Comparison of ENCODE assay signal across 12 cellular contexts in the genomic region with DNA sequence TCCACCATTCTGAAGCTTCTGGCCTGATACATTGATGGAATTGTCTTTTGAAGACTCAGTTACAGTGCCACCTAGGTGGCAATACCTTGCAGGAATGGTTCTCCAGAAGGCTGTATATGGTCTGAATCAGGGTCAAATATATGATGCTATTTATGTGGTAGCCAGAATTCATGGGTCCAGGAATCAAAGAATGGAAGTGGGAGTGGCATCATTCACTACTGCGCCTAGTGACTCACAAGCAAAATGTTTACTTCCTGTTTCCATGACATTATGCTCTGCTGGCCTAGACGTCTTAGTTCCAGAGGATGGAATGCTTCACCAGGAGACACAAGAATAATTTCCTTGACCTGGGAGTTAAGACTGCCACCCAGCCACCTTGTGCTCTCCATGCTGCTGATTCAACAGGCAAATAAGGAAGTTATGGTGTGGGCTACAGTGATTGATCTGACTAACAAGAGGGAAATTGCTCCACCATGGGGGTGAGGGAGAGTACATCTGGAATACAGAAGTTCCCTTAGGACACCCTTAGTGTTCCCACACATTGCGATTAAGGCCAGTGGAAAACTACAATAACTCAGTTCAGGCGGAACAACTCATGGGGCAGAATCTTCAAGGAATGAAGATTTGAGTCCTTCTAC.
DNase-seq lines count a peak whose midpoint lies in the region; ATAC-seq, FAIRE-seq and TF ChIP-seq lines count a peak whose summit lies in the region.
"Had no signal": no experiment of that assay in that cellular context is flagged by ENCODE, and none has a peak within 500 bp of the region (broad histone marks: within the 10 kb centered on the region; RNA-seq: fewer than 3 reads in every experiment).

No MANE protein-coding gene starts in this region.

- H3K36me3 ChIP-seq in DND-41 (ENCODE audit: insufficient read depth, low read length) (no peaks in the 10 kb centered on the region), GM12878 (ENCODE audit: control insufficient read depth in 2 of 2, insufficient read depth in 2 of 2, low read length in 1 of 2) (no peaks in the 10 kb centered on the region), mucosa of descending colon (ENCODE audit: low read depth) (no peaks in the 10 kb centered on the region), tibial nerve (no peaks in the 10 kb centered on the region)

- CTCF ChIA-PET in GM12878 (lab: Yijun Ruan, JAX) = no interaction called here

- peaks cover 5% of the 10 kb centered on the region for H3K9me3 Mint-ChIP-seq in mesothelial cell of epicardium

- no peak for ATAC-seq in DND-41 (ENCODE audit: insufficient read depth, low read depth)
- ATAC-seq in GM12878 = no peak
- peak; percentile 60 for ATAC-seq in mucosa of descending colon
- no peak for ATAC-seq in GM18519 (IDR thresholded peaks at IDR 0.05; ENCODE audit: low FRiP score, unreplicated experiment)
- ATAC-seq: activated CD8-positive, alpha-beta T cell treated with anti-CD3 and anti-CD28 coated beads for 36 hours had no signal

- H3K27me3 Mint-ChIP-seq in mesothelial cell of epicardium (ENCODE audit: low read depth) = no peaks in the 10 kb centered on the region
- H3K27me3 Mint-ChIP-seq: activated CD8-positive, alpha-beta T cell treated with anti-CD3 and anti-CD28 coated beads for 36 hours had no signal

- no peak for TF ChIP-seq RAD21 in GM12878 (IDR thresholded peaks at IDR 0.05; ENCODE audit: insufficient read depth, low read depth, low read length)

- DNase-seq in DND-41 (no peak), LoVo (ENCODE audit: low spot score) (peak; percentile 2), GM12878 (ENCODE audit: low read depth, low spot score) (no peak), mucosa of descending colon (no peak), mesothelial cell of epicardium (ENCODE audit: low spot score in 2 of 2, unreplicated experiment in 2 of 2) (no peak), tibial nerve (ENCODE audit: low spot score in 2 of 2) (no peak), NCI-H187 (lab: John Stamatoyannopoulos, UW) (no peak)
- DNase-seq: activated CD8-positive, alpha-beta T cell treated with anti-CD3 and anti-CD28 coated beads for 36 hours; effector CD4-positive, alpha-beta T cell; naive B cell; NCI-H524 treated with DMSO at 0.1 percent for 48 hours had no signal

- TF ChIP-seq EP300 in GM12878 (IDR thresholded peaks at IDR 0.05; ENCODE audit: borderline replicate concordance in 1 of 2, control insufficient read depth in 1 of 2, low read depth in 2 of 2, low read length in 2 of 2) = no peak
- no peak for TF ChIP-seq EP300 in tibial nerve (IDR thresholded peaks at IDR 0.05)

- H3K4me2 ChIP-seq in DND-41 (ENCODE audit: insufficient read depth, low read length) (no peak overlapping the region), GM12878 (ENCODE audit: control insufficient read depth, insufficient read depth) (no peak overlapping the region)

- FAIRE-seq in GM12878 (lab: Jason Lieb, UNC) = no peak

- no peak overlapping the region for H2AFZ ChIP-seq in DND-41 (ENCODE audit: low read depth, low read length)
- H2AFZ ChIP-seq in GM12878 (ENCODE audit: control insufficient read depth, low read depth, low read length) = no peak overlapping the region

- H3K27me3 ChIP-seq in DND-41 (ENCODE audit: insufficient read depth, low read length, poor library complexity) = no peaks in the 10 kb centered on the region
- no peaks in the 10 kb centered on the region for H3K27me3 ChIP-seq in GM12878 (replicated peaks in 1 of 2; ENCODE audit: control insufficient read depth in 2 of 2, insufficient read depth in 2 of 2, low read length in 1 of 2)
- no peaks in the 10 kb centered on the region for H3K27me3 ChIP-seq in tibial nerve

- no peaks in the 10 kb centered on the region for H4K20me1 ChIP-seq in DND-41 (ENCODE audit: insufficient read depth, low read length)
- no peaks in the 10 kb centered on the region for H4K20me1 ChIP-seq in GM12878 (ENCODE audit: control insufficient read depth, insufficient read depth)

- in situ Hi-C loops in GM12878 (cut with MboI) = no loop called here

- RAD21 ChIA-PET in GM12878 (lab: Charles Lee; ENCODE audit: unreplicated experiment) = no interaction called here

- H3K36me3 Mint-ChIP-seq in mesothelial cell of epicardium = no peaks in the 10 kb centered on the region

- intact Hi-C loops in GM12878 (cut with micrococcal nuclease; ENCODE audit: unreplicated experiment) = no loop called here
- intact Hi-C loops in mucosa of descending colon (cut with DNase I, micrococcal nuclease) = no loop called here

- H3K4me3 ChIP-seq in DND-41 (ENCODE audit: low read depth in 1 of 2, low read length in 2 of 2) = no peak overlapping the region
- H3K4me3 ChIP-seq in GM12878 = no peak overlapping the region
- no peak overlapping the region for H3K4me3 ChIP-seq in mucosa of descending colon
- H3K4me3 ChIP-seq in tibial nerve = no peak overlapping the region

- SMC1A ChIA-PET in GM12878 (lab: Charles Lee; ENCODE audit: uncharacterized antibody, unreplicated experiment) = no interaction called here

- 57% methylated on average over 4 of the region's 4 CpGs for WGBS in GM12878 (ENCODE audit: insufficient coverage, insufficient replicate concordance, low lambda C conversion rate, missing lambda C conversion rate)
- 59 to 64% methylated on average over 4 of the region's 4 CpGs for WGBS in tibial nerve, 2 donors

- no peak overlapping the region for H3K27ac Mint-ChIP-seq in mesothelial cell of epicardium
- H3K27ac Mint-ChIP-seq: activated CD8-positive, alpha-beta T cell treated with anti-CD3 and anti-CD28 coated beads for 36 hours had no signal

- no peak overlapping the region for H3K4me3 Mint-ChIP-seq in mesothelial cell of epicardium
- H3K4me3 Mint-ChIP-seq: activated CD8-positive, alpha-beta T cell treated with anti-CD3 and anti-CD28 coated beads for 36 hours; naive B cell had no signal

- TF ChIP-seq CTCF in DND-41 (IDR thresholded peaks at IDR 0.05; ENCODE audit: borderline replicate concordance, extremely low read depth, low read length, poor library complexity, severe bottlenecking) = peak; percentile 31
- peak in 2 of 3 experiments; percentile 8 to 14; a peak in 1 of 6 replicates for TF ChIP-seq CTCF in GM12878 (IDR thresholded peaks at IDR 0.05 in 2 of 3, conservative IDR thresholded peaks at IDR 0.05 in 1 of 3; ENCODE audit: control insufficient read depth in 2 of 3, extremely low read depth in 1 of 3, insufficient read depth in 1 of 3, low read depth in 3 of 3, low read length in 3 of 3)
- TF ChIP-seq CTCF in mucosa of descending colon (IDR thresholded peaks at IDR 0.05) = no peak
- TF ChIP-seq CTCF in mesothelial cell of epicardium (IDR thresholded peaks at IDR 0.05; ENCODE audit: unreplicated experiment) = no peak
- TF ChIP-seq CTCF in tibial nerve (IDR thresholded peaks at IDR 0.05) = no peak

- POLR2A ChIA-PET in GM12878 (lab: Charles Lee) = no interaction called here

- no peak for TF ChIP-seq POLR2A in GM12878 (IDR thresholded peaks at IDR 0.05; ENCODE audit: low read depth, low read length)
- TF ChIP-seq POLR2A in tibial nerve (IDR thresholded peaks at IDR 0.05) = no peak

- H3K27ac ChIP-seq in DND-41 (ENCODE audit: low read length) (no peak overlapping the region), GM12878 (ENCODE audit: control insufficient read depth, insufficient read depth) (no peak overlapping the region), tibial nerve (no peak overlapping the region)

- H3K9ac ChIP-seq in DND-41 (ENCODE audit: low read depth, low read length) = no peak overlapping the region
- H3K9ac ChIP-seq in GM12878 (ENCODE audit: control insufficient read depth, insufficient read depth, low read length) = no peak overlapping the region

- H3K4me1 ChIP-seq in DND-41 (ENCODE audit: insufficient read depth, low read length) (no peaks in the 10 kb centered on the region), GM12878 (ENCODE audit: control insufficient read depth, insufficient read depth, low read length) (no peaks in the 10 kb centered on the region), mucosa of descending colon (ENCODE audit: low read depth) (no peaks in the 10 kb centered on the region), tibial nerve (no peaks in the 10 kb centered on the region)

- no peaks in the 10 kb centered on the region for H3K4me1 Mint-ChIP-seq in mesothelial cell of epicardium
- H3K4me1 Mint-ChIP-seq: naive B cell had no signal

- H3K9me3 ChIP-seq in DND-41 (ENCODE audit: insufficient read depth, low read length, severe bottlenecking) (peaks cover under 1% of the 10 kb centered on the region), GM12878 (replicated peaks; ENCODE audit: control insufficient read depth, insufficient read depth, low read length) (no peaks in the 10 kb centered on the region), mucosa of descending colon (no peaks in the 10 kb centered on the region), tibial nerve (no peaks in the 10 kb centered on the region)

- H3K79me2 ChIP-seq in DND-41 (ENCODE audit: insufficient read depth, low read length) = no peaks in the 10 kb centered on the region
- H3K79me2 ChIP-seq in GM12878 (ENCODE audit: control insufficient read depth, insufficient read depth, low read length) = no peaks in the 10 kb centered on the region

- BruUV-seq in GM12878 (replicated peaks; lab: Mats Ljungman, UMichigan) = no TSS peak

TF ChIP-seq in GM12878, 131 proteins besides CTCF, POLR2A, EP300 and RAD21 (continues in another document):
- no peak for TF ChIP-seq CHD2 (IDR thresholded peaks at IDR 0.05; ENCODE audit: borderline replicate concordance, low read depth, low read length)
- no peak for TF ChIP-seq TAF1 (IDR thresholded peaks at IDR 0.05; ENCODE audit: borderline replicate concordance, low read depth, low read length)
- TF ChIP-seq ZSCAN29 (IDR thresholded peaks at IDR 0.05) = no peak
- TF ChIP-seq BACH1 (IDR thresholded peaks at IDR 0.05; ENCODE audit: borderline replicate concordance) = no peak
- TF ChIP-seq MTA3 (IDR thresholded peaks at IDR 0.05; ENCODE audit: borderline replicate concordance, low read length) = no peak
- TF ChIP-seq, protein P1, sequence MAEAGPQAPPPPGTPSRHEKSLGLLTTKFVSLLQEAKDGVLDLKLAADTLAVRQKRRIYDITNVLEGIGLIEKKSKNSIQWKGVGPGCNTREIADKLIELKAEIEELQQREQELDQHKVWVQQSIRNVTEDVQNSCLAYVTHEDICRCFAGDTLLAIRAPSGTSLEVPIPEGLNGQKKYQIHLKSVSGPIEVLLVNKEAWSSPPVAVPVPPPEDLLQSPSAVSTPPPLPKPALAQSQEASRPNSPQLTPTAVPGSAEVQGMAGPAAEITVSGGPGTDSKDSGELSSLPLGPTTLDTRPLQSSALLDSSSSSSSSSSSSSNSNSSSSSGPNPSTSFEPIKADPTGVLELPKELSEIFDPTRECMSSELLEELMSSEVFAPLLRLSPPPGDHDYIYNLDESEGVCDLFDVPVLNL (IDR thresholded peaks at IDR 0.05; ENCODE audit: low read depth, low read length) = no peak

Comparison
In these comparisons a context has a peak if more than half of its experiments do, and no peak if none do; other contexts are left out.
1. CTCF ChIP-seq: peak in DND-41 (single experiment) and GM12878 (2 of 3); none in mucosa of descending colon (single experiment), mesothelial cell of epicardium (single experiment) and tibial nerve (0 of 5).